9 cellular contexts compared by ENCODE assay signal in the genomic region with DNA sequence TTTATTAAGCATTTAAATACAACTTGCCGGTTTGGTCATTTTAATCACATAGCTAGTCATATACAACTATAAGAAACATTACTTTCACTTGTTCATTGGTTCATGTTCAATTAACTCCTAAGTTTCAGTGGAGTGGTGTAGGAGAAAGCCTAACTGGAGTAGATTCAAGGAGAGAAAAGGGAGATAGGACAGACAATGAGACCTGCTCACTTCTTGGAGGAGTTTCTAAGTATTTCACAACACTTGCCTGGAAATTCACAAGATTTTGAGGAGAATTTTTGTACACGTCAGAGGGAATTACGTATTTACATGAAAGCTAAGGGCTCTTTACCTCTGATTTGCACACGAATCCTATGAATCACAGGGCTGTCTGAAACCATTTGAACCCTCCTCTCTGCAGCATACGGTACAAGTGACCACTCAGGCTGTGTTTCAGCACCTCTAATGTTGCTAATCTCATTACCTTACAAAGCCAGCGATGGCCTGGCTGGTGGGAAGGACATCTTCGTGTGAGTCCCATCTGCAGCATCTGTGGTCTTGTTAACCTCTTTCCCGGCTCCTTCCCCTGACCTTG. TPM values are rescaled to one million over a fixed set of nuclear protein-coding genes. Genes with fewer than 3 reads are reported as not detected.
"Had no signal": no experiment of that assay in that cellular context is flagged by ENCODE, and none has a peak within 500 bp of the region (broad histone marks: within the 10 kb centered on the region; RNA-seq: fewer than 3 reads in every experiment).

No MANE protein-coding gene starts in this region.

RNA-seq across cellular contexts. Expression of a gene that starts 1.0 kb away (rescaled TPM):
- total RNA-seq: LHCN-M2, MCF 10A, NCI-H460, OCI-LY7, PC-9, Right ventricle myocardium inferior, RPMI7951, SJCRH30, SK-MEL-5 had no signal

RNA-seq across cellular contexts. Expression of a gene that starts 6.7 kb away (rescaled TPM):
- total RNA-seq: LHCN-M2, MCF 10A, NCI-H460, OCI-LY7, PC-9, Right ventricle myocardium inferior, RPMI7951, SJCRH30, SK-MEL-5 had no signal

RNA-seq across cellular contexts. Expression of a gene that starts 24.6 kb away (rescaled TPM):
- total RNA-seq: LHCN-M2, MCF 10A, NCI-H460, OCI-LY7, PC-9, Right ventricle myocardium inferior, RPMI7951, SJCRH30, SK-MEL-5 had no signal
